10 cellular contexts compared by ENCODE assay signal in the genomic region with DNA sequence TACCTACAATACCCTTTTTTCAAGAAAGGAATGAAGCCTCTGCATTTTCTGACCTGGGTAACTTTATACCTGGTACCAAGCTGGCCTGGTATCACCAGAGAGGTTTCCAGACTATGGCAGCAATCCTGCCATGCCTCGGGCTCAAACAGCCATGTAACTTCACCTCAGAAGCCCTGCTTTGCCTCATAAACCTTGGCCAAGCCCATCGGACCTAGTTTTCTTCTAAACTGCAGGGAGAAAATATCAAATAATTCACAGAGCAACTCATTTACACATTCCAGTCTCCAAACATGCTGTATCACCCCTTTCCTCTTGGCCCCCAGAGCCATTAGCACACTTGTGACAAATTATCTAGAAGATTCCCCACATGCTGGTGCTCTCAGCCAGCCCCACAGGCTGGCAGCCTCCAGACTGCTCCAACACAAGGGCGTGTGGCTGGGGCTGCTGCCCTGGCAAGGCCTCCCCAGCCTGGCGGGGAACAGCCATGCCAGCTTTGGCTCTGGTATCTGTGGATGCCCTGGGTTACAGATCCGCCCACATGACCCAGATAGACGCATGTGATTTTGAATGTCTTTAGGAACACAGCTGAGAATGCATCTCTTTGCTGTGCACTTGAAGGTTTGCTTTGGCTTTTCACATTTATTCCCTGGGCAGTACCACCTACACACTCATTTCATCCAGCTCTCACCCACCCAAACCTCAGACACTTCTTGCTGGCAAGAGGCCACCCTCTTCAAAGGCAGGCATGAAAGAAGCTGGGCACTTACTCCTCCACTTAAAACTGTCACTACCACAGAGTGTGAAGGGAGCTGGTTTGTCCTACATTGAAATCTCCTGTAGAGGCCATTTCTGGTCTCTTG.
DNase-seq lines count a peak whose midpoint lies in the region; ATAC-seq and TF ChIP-seq lines count a peak whose summit lies in the region.
"Had no signal": no experiment of that assay in that cellular context is flagged by ENCODE, and none has a peak within 500 bp of the region (broad histone marks: within the 10 kb centered on the region; RNA-seq: fewer than 3 reads in every experiment).

No MANE protein-coding gene starts in this region.

- H3K4me1 ChIP-seq in RWPE2 (ENCODE audit: insufficient read depth, poor library complexity, severe bottlenecking) (peaks cover 44% of the 10 kb centered on the region), heart right ventricle (peaks cover 4 to 44% (median 34%) of the 10 kb centered on the region in 9 donors)

- TF ChIP-seq CTCF in RWPE2 (IDR thresholded peaks at IDR 0.05; ENCODE audit: poor library complexity, severe bottlenecking) (no peak), heart right ventricle (IDR thresholded peaks at IDR 0.05) (no peak), foreskin fibroblast (IDR thresholded peaks at IDR 0.05; ENCODE audit: low read depth, low read length) (no peak)

- H3K36me3 ChIP-seq in RWPE2 (ENCODE audit: low read depth) (peaks cover 46% of the 10 kb centered on the region), heart right ventricle (no peaks in the 10 kb centered on the region)

- ATAC-seq in RWPE2 (ENCODE audit: low read depth): no peak
- peak; percentile 92 to 98 (median 96) for ATAC-seq in heart right ventricle
- no peak for ATAC-seq in HG02571 (IDR thresholded peaks at IDR 0.05; ENCODE audit: unreplicated experiment)
- ATAC-seq in GM18511 (IDR thresholded peaks at IDR 0.05; ENCODE audit: unreplicated experiment): no peak

- H3K27me3 ChIP-seq in RWPE2 (ENCODE audit: insufficient read depth, poor library complexity, severe bottlenecking) (no peaks in the 10 kb centered on the region), heart right ventricle (peaks cover 0 to 11% (median 0%) of the 10 kb centered on the region in 7 donors)

- no peaks in the 10 kb centered on the region for H3K9me3 ChIP-seq in RWPE2 (ENCODE audit: severe bottlenecking)
- H3K9me3 ChIP-seq in heart right ventricle: peaks cover 0 to 9% (median 2%) of the 10 kb centered on the region in 11 donors

- 53 to 67% methylated on average over 6 of the region's 6 CpGs for WGBS in heart right ventricle, 2 donors

- peak; percentile 15 for DNase-seq in CD1c-positive myeloid dendritic cell (ENCODE audit: extremely low spot score)
- no peak for DNase-seq in RWPE2 (ENCODE audit: low spot score)
- DNase-seq in heart right ventricle: peak; percentile 68 to 70
- peak in 9 of 10 donors; percentile 24 to 93 (median 63) for DNase-seq in posterior cingulate gyrus
- no peak for DNase-seq in central memory CD4-positive, alpha-beta T cell
- no peak for DNase-seq in foreskin fibroblast
- DNase-seq: activated CD4-positive, alpha-beta T cell treated with anti-CD3 and anti-CD28 coated beads for 4 hours; erythroblast had no signal

- intact Hi-C loops in heart right ventricle (cut with DNase I): loop anchor here in 2 of 10 donors (5.0 kb wide), 1 partner anchor 44 kb away; no protein-coding TSS in a partner anchor
- intact Hi-C loops in posterior cingulate gyrus (cut with DNase I): no loop called here

- H3K27ac ChIP-seq in RWPE2 (ENCODE audit: poor library complexity, severe bottlenecking): peak overlapping the region; percentile 100
- peak overlapping the region in 8 of 10 donors; percentile 12 to 67 (median 48) for H3K27ac ChIP-seq in heart right ventricle

- H3K4me3 ChIP-seq in RWPE2 (ENCODE audit: severe bottlenecking) (no peak overlapping the region), heart right ventricle (no peak overlapping the region), foreskin fibroblast (ENCODE audit: low read depth in 1 of 2, low read length in 2 of 2) (no peak overlapping the region)

Comparison
In these comparisons a context has a peak if more than half of its experiments do, and no peak if none do; other contexts are left out.
1. DNase-seq: peak in CD1c-positive myeloid dendritic cell (single experiment), heart right ventricle (2 of 2) and posterior cingulate gyrus (9 of 10); none in RWPE2 (single experiment), central memory CD4-positive, alpha-beta T cell (single experiment) and foreskin fibroblast (0 of 2).
2. ATAC-seq: peak in heart right ventricle (8 of 8); none in RWPE2 (single experiment), HG02571 (single experiment) and GM18511 (single experiment).